Comparison of ENCODE assay signal across 10 cellular contexts in the genomic region with DNA sequence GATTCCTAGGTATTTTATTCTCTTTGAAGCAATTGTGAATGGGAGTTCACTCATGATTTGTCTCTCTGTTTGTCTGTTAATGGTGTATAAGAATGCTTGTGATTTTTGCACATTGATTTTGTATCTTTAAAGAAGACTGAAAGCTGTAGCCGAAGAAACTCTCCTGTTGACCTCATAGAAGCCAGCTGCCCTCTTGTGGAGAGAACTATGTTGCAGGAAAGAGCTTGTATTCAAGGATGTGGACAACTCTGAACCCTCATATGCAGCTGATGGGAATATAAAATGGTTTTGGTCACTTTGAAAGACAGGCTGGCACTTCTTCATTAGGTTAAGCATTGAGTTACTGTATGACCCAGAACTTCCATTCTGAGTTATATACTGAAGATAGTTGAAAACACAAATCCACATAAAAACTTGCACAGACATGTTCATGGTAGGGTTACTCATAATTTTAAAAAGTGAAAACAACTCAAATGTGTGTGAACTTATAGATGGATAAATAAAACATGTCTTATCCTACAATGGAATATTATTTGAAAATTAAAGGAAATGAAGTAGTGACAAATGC.
DNase-seq lines count a peak whose midpoint lies in the region; ATAC-seq, FAIRE-seq and TF ChIP-seq lines count a peak whose summit lies in the region.
"Had no signal": no experiment of that assay in that cellular context is flagged by ENCODE, and none has a peak within 500 bp of the region (broad histone marks: within the 10 kb centered on the region; RNA-seq: fewer than 3 reads in every experiment).

No MANE protein-coding gene starts in this region.

- 0 out of 2 replicates have a peak overlapping the region, but pooled peaks have one; percentile 5 for H2AFZ ChIP-seq in Karpas-422 (ENCODE audit: low read length)
- no peak overlapping the region for H2AFZ ChIP-seq in HepG2 (ENCODE audit: low read length)
- H2AFZ ChIP-seq: parathyroid adenoma had no signal

- POLR2A ChIA-PET in HepG2 (lab: Yijun Ruan, JAX), result no interaction called here
- POLR2A ChIA-PET in activated CD4-positive, alpha-beta T cell treated with anti-CD3 and anti-CD28 coated beads for 36 hours (lab: Charles Lee), result no interaction called here

- DNase-seq in Karpas-422 (peak; percentile 87), WERI-Rb-1 (peak; percentile 67), HepG2 (ENCODE audit: low spot score) (peak; percentile 6), T-helper 2 cell (no peak), dermis blood vessel endothelial cell (no peak)
- DNase-seq in activated CD4-positive, alpha-beta T cell treated with anti-CD3 and anti-CD28 coated beads for 36 hours, result no peak
- no peak for DNase-seq in effector CD8-positive, alpha-beta T cell (lab: John Stamatoyannopoulos, UW)
- DNase-seq: activated CD8-positive, alpha-beta T cell treated with anti-CD3 and anti-CD28 coated beads, Interleukin-2, amount 10 ng/mL, durations not matched to agents 7 days and 5 days had no signal

- no peaks in the 10 kb centered on the region for H3F3A ChIP-seq in DOHH2 (ENCODE audit: control insufficient read depth, insufficient read depth)

- no peak for FAIRE-seq in HepG2 (lab: Jason Lieb, UNC)

- no peaks in the 10 kb centered on the region for H3K27me3 Mint-ChIP-seq in activated CD4-positive, alpha-beta T cell treated with anti-CD3 and anti-CD28 coated beads for 36 hours

- H3K9me3 ChIP-seq in DOHH2 (ENCODE audit: control insufficient read depth, insufficient read depth, low read length), result no peaks in the 10 kb centered on the region
- H3K9me3 ChIP-seq in Karpas-422 (ENCODE audit: low read length), result no peaks in the 10 kb centered on the region
- no peaks in the 10 kb centered on the region for H3K9me3 ChIP-seq in WERI-Rb-1 (ENCODE audit: severe bottlenecking)
- H3K9me3 ChIP-seq in HepG2 (ENCODE audit: low read length), result no peaks in the 10 kb centered on the region

- no peak for TF ChIP-seq POLR2A in HepG2 (IDR thresholded peaks at IDR 0.05; ENCODE audit: insufficient read depth in 1 of 2, low read depth in 2 of 2, low read length in 2 of 2)

- no peaks in the 10 kb centered on the region for H3K9me2 ChIP-seq in DOHH2 (replicated peaks; ENCODE audit: control insufficient read depth, low read length)
- H3K9me2 ChIP-seq in Karpas-422 (replicated peaks; ENCODE audit: insufficient read depth, low read length), result no peaks in the 10 kb centered on the region

- H4K20me1 ChIP-seq in DOHH2 (ENCODE audit: control insufficient read depth, insufficient read depth, low read depth, low read length), result no peaks in the 10 kb centered on the region
- no peaks in the 10 kb centered on the region for H4K20me1 ChIP-seq in Karpas-422 (ENCODE audit: insufficient read depth, low read depth, low read length)
- H4K20me1 ChIP-seq in HepG2 (ENCODE audit: insufficient read depth, low read length), result no peaks in the 10 kb centered on the region

- H3K36me3 ChIP-seq in DOHH2 (ENCODE audit: control insufficient read depth, low read length), result no peaks in the 10 kb centered on the region
- no peaks in the 10 kb centered on the region for H3K36me3 ChIP-seq in Karpas-422 (ENCODE audit: insufficient read depth, low read length)
- H3K36me3 ChIP-seq in WERI-Rb-1, result no peaks in the 10 kb centered on the region
- no peaks in the 10 kb centered on the region for H3K36me3 ChIP-seq in HepG2 (replicated peaks in 1 of 2; ENCODE audit: control insufficient read depth in 1 of 2, insufficient read depth in 2 of 2, low read length in 2 of 2)

- H3K27ac ChIP-seq in DOHH2 (ENCODE audit: low read depth, low read length) (no peak overlapping the region), Karpas-422 (ENCODE audit: low read length) (no peak overlapping the region), WERI-Rb-1 (no peak overlapping the region), HepG2 (ENCODE audit: extremely low read length, insufficient read depth, low read length) (no peak overlapping the region)
- H3K27ac ChIP-seq: parathyroid adenoma had no signal

- H3K4me2 ChIP-seq in DOHH2 (ENCODE audit: low read length), result no peak overlapping the region
- H3K4me2 ChIP-seq in Karpas-422 (ENCODE audit: low read depth, low read length, poor library complexity, severe bottlenecking), result no peak overlapping the region
- H3K4me2 ChIP-seq in HepG2 (ENCODE audit: low read depth, low read length), result no peak overlapping the region

- no peaks in the 10 kb centered on the region for H3K36me3 Mint-ChIP-seq in activated CD4-positive, alpha-beta T cell treated with anti-CD3 and anti-CD28 coated beads for 36 hours (ENCODE audit: low read depth)

- H3K9ac ChIP-seq in Karpas-422 (ENCODE audit: low read length) (no peak overlapping the region), HepG2 (ENCODE audit: insufficient read depth, low read depth, low read length) (no peak overlapping the region)
- H3K9ac ChIP-seq: parathyroid adenoma had no signal

- H3K4me3 Mint-ChIP-seq in activated CD4-positive, alpha-beta T cell treated with anti-CD3 and anti-CD28 coated beads for 36 hours, result no peak overlapping the region
- H3K4me3 Mint-ChIP-seq: activated CD8-positive, alpha-beta T cell treated with anti-CD3 and anti-CD28 coated beads, Interleukin-2, amount 10 ng/mL, durations not matched to agents 7 days and 5 days had no signal

- BruUV-seq in HepG2 (replicated peaks; lab: Mats Ljungman, UMichigan), result no TSS peak

- H3K79me2 ChIP-seq in DOHH2 (ENCODE audit: control insufficient read depth, low read length) (no peaks in the 10 kb centered on the region), Karpas-422 (ENCODE audit: low read length) (no peaks in the 10 kb centered on the region), HepG2 (ENCODE audit: insufficient read depth, low read length) (no peaks in the 10 kb centered on the region)
- H3K79me2 ChIP-seq: parathyroid adenoma had no signal

- intact Hi-C loops in HepG2 (cut with micrococcal nuclease; ENCODE audit: unreplicated experiment), result loop anchor here (1.0 kb wide), 1 partner anchor 30 kb away; no protein-coding TSS in a partner anchor
- intact Hi-C loops in activated CD4-positive, alpha-beta T cell treated with anti-CD3 and anti-CD28 coated beads for 36 hours (cut with DNase I, micrococcal nuclease), result no loop called here

- H3K4me1 ChIP-seq in DOHH2 (ENCODE audit: control insufficient read depth, low read length), result no peaks in the 10 kb centered on the region
- no peaks in the 10 kb centered on the region for H3K4me1 ChIP-seq in Karpas-422 (ENCODE audit: low read length)
- no peaks in the 10 kb centered on the region for H3K4me1 ChIP-seq in HepG2 (ENCODE audit: insufficient read depth, low read length)
- H3K4me1 ChIP-seq: parathyroid adenoma had no signal

- peaks cover 2% of the 10 kb centered on the region for H3K9me3 Mint-ChIP-seq in activated CD4-positive, alpha-beta T cell treated with anti-CD3 and anti-CD28 coated beads for 36 hours (ENCODE audit: low read depth)

- H3K4me3 ChIP-seq in DOHH2 (ENCODE audit: low read length) (no peak overlapping the region), Karpas-422 (ENCODE audit: low read length) (no peak overlapping the region), WERI-Rb-1 (ENCODE audit: low read depth, low read length) (no peak overlapping the region), HepG2 (replicated peaks in 1 of 3; ENCODE audit: insufficient read depth in 1 of 3, low read depth in 2 of 3, low read length in 3 of 3) (no peak overlapping the region)

- TF ChIP-seq EP300 in HepG2 (IDR thresholded peaks at IDR 0.05; ENCODE audit: low read depth in 2 of 2, low read length in 2 of 2) (no peak), HepG2 (CRISPR knock-in tag; IDR thresholded peaks at IDR 0.05; ENCODE audit: borderline replicate concordance) (no peak)

- H3K4me1 Mint-ChIP-seq in activated CD4-positive, alpha-beta T cell treated with anti-CD3 and anti-CD28 coated beads for 36 hours, result no peaks in the 10 kb centered on the region

- H3K27ac Mint-ChIP-seq in activated CD4-positive, alpha-beta T cell treated with anti-CD3 and anti-CD28 coated beads for 36 hours, result no peak overlapping the region
- H3K27ac Mint-ChIP-seq: activated CD8-positive, alpha-beta T cell treated with anti-CD3 and anti-CD28 coated beads, Interleukin-2, amount 10 ng/mL, durations not matched to agents 7 days and 5 days had no signal

- no peak for TF ChIP-seq RAD21 in HepG2 (CRISPR knock-in tag; IDR thresholded peaks at IDR 0.05)

- in situ Hi-C loops in HepG2 (cut with HindIII; ENCODE audit: extremely low pct_ligation_motif_present, low pct_unique_long_range_greater_than_20kb), result no loop called here

- H3K27me3 ChIP-seq in DOHH2 (ENCODE audit: control insufficient read depth, low read length) (no peaks in the 10 kb centered on the region), Karpas-422 (ENCODE audit: low read length) (no peaks in the 10 kb centered on the region), WERI-Rb-1 (ENCODE audit: insufficient read depth, low read depth, severe bottlenecking) (no peaks in the 10 kb centered on the region), HepG2 (ENCODE audit: control insufficient read depth in 1 of 2, insufficient read depth in 2 of 2, low read length in 2 of 2) (no peaks in the 10 kb centered on the region)

- ATAC-seq in HepG2, result peak; percentile 84
- ATAC-seq in activated CD4-positive, alpha-beta T cell treated with anti-CD3 and anti-CD28 coated beads for 36 hours, result no peak
- ATAC-seq: activated CD8-positive, alpha-beta T cell treated with anti-CD3 and anti-CD28 coated beads, Interleukin-2, amount 10 ng/mL, durations not matched to agents 7 days and 5 days had no signal

- CTCF ChIA-PET in HepG2 (lab: Yijun Ruan, JAX; ENCODE audit: low intra/inter-chr PET ratio, low total read pairs), result no interaction called here
- CTCF ChIA-PET in activated CD4-positive, alpha-beta T cell treated with anti-CD3 and anti-CD28 coated beads for 36 hours (lab: Charles Lee), result no interaction called here

- peak; percentile 41 for TF ChIP-seq CTCF in DOHH2 (IDR thresholded peaks at IDR 0.05; ENCODE audit: low read depth, low read length, poor library complexity, severe bottlenecking)
- peak; percentile 80 for TF ChIP-seq CTCF in WERI-Rb-1 (IDR thresholded peaks at IDR 0.05; ENCODE audit: low read depth, low read length)
- TF ChIP-seq CTCF in HepG2 (CRISPR knock-in tag; IDR thresholded peaks at IDR 0.05), result peak; percentile 19; the same call in 1 of the 2 replicates

- WGBS in HepG2 (ENCODE audit: low lambda C conversion rate), result 3% methylated on average over 1 of the region's 1 CpG

TF ChIP-seq in HepG2, 621 proteins besides CTCF, POLR2A, EP300 and RAD21:
- TF ChIP-seq ZNF44 (CRISPR knock-in tag; IDR thresholded peaks at IDR 0.05) (no peak), ZNF576 (CRISPR knock-in tag; IDR thresholded peaks at IDR 0.05) (no peak), ZNF652 (CRISPR knock-in tag; IDR thresholded peaks at IDR 0.05; ENCODE audit: borderline replicate concordance, low read depth) (no peak), STAG1 (CRISPR knock-in tag; IDR thresholded peaks at IDR 0.05) (0 out of 2 replicates have a peak, but pooled peaks have one; percentile 5), POGZ (CRISPR knock-in tag; IDR thresholded peaks at IDR 0.05) (no peak), ZMYM3 (CRISPR knock-in tag; IDR thresholded peaks at IDR 0.05) (no peak)

Comparison
In these comparisons a context has a peak if more than half of its experiments do, and no peak if none do; other contexts are left out.
1. CTCF ChIP-seq: peak in every context shown above with its lines; median percentile 80 in WERI-Rb-1; 41 in DOHH2; 19 in HepG2.
2. DNase-seq: peak in Karpas-422 (single experiment), WERI-Rb-1 (single experiment) and HepG2 (single experiment); none in T-helper 2 cell (0 of 5), activated CD4-positive, alpha-beta T cell treated with anti-CD3 and anti-CD28 coated beads for 36 hours (single experiment), effector CD8-positive, alpha-beta T cell (single experiment) and dermis blood vessel endothelial cell (single experiment).